ENCODE assay signal across 30 cellular contexts in the genomic region with DNA sequence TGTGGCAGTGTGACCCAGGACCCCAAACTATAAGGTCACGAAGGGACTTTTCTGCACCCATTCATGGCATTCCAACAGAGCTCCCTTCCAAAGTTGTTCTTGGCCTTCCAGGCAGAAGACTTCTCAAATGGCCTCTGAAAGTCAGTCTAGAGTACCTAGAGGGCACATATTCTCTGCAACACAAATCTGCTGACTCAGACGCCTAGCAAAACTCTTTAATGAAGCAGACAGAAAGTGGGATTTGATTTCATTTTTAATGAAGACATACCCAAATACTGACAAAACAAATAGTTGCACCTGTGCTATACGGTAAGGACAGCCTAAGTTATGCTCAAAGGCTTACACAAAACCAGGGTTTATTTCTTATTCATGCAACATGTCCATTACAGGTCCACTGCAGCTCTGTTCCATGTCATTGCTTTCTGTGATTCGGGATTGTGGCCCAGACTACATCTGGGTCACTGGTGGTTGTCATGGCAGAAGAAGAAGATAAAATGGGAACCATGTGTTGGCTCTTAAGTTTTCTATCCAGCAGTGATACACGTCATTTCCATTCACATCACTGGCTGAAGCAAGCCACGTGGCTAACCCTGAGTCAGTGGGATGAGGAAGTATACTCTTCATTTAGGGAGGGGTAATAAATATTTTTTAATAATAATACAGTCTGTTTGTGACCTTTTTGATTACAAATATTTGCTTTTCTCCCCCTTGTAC. TPM values are rescaled to one million over a fixed set of nuclear protein-coding genes. Genes with fewer than 3 reads are reported as not detected.
"Had no signal": no experiment of that assay in that cellular context is flagged by ENCODE, and none has a peak within 500 bp of the region (broad histone marks: within the 10 kb centered on the region; RNA-seq: fewer than 3 reads in every experiment).

No MANE protein-coding gene starts in this region.

- H3K9ac ChIP-seq: SK-N-SH had no signal

- DNase-seq: activated CD4-positive, alpha-beta T cell treated with anti-CD3 and anti-CD28 coated beads, Interleukin-2, amount 10 ng/mL, durations not matched to agents 24 days and 14 days; activated CD4-positive, alpha-beta T cell treated with anti-CD3 and anti-CD28 coated beads, Interleukin-2, amount 50 U/mL, for 4 hours; activated CD8-positive, alpha-beta T cell treated with anti-CD3 and anti-CD28 coated beads for 36 hours; activated effector memory CD4-positive, alpha-beta T cell treated with anti-CD3 and anti-CD28 coated beads, Interleukin-2, amount 50 U/mL, for 16 hours; activated naive CD4-positive, alpha-beta T cell; activated naive CD4-positive, alpha-beta T cell treated with anti-CD3 and anti-CD28 coated beads, Interleukin-2, amount 50 U/mL, for 16 hours; activated naive CD8-positive, alpha-beta T cell treated with anti-CD3 and anti-CD28 coated beads for 36 hours; activated T-cell treated with anti-CD3 and anti-CD28 coated beads, Interleukin-2, amount 50 U/mL, for 1 hour; activated T-cell treated with anti-CD3 and anti-CD28 coated beads, Interleukin-2, amount 50 U/mL, for 72 hours; amniotic stem cell; aorta; brain microvascular endothelial cell; central memory CD4-positive, alpha-beta T cell; NCI-H1105 treated with DMSO at 0.1 percent for 48 hours; NCI-H1436; NCI-H1694 treated with DMSO at 0.1 percent for 48 hours; NCI-H2029; NCI-H2107; NCI-H2171; NCI-H510A; NCI-H526; NCI-H748 treated with DMSO at 0.1 percent for 48 hours; NK-92 treated with Interleukin-12 subunit alpha and Interleukin-12 subunit beta, amount 100 ng/mL, for 24 hours; PC-3; Peyer's patch; RPMI8226; SHP77 treated with DMSO at 0.1 percent for 48 hours; SK-N-SH had no signal

- ATAC-seq: activated CD8-positive, alpha-beta T cell treated with anti-CD3 and anti-CD28 coated beads for 36 hours; activated T-cell treated with anti-CD3 and anti-CD28 coated beads, Interleukin-2, amount 50 U/mL, for 72 hours; activated T-helper 17 cell treated with anti-CD3 and anti-CD28 coated beads, Interleukin-2, amount 50 U/mL, for 72 hours; PC-3 had no signal

- H3K36me3 ChIP-seq: brain microvascular endothelial cell, Peyer's patch, SJSA1 had no signal

- H3K4me2 ChIP-seq: SK-N-SH had no signal

- H3K27me3 ChIP-seq: brain microvascular endothelial cell, Peyer's patch, SJSA1 had no signal

- H3K4me1 ChIP-seq: Peyer's patch, SJSA1 had no signal

- H3K4me3 ChIP-seq: Peyer's patch, SJSA1 had no signal

- H3K27ac ChIP-seq: brain microvascular endothelial cell, Peyer's patch, SJSA1 had no signal

- H3K9me3 ChIP-seq: Peyer's patch, SJSA1, SK-N-SH had no signal

RNA-seq across cellular contexts. Expression of a gene that starts 57.7 kb away (rescaled TPM):
- total RNA-seq: SJSA1 had no signal
